Comparison of ENCODE assay signal across 23 cellular contexts in genomic region chrX:131918839-131919238, GRCh38.
"Had no signal": no experiment of that assay in that cellular context is flagged by ENCODE, and none has a peak within 500 bp of the region (broad histone marks: within the 10 kb centered on the region; RNA-seq: fewer than 3 reads in every experiment).

No MANE protein-coding gene starts in this region.

- H3K27ac Mint-ChIP-seq: IgD-negative memory B cell had no signal

- H3K4me3 Mint-ChIP-seq: IgD-negative memory B cell had no signal

- H3K36me3 Mint-ChIP-seq: IgD-negative memory B cell had no signal

- H3K4me3 ChIP-seq: MG63 had no signal

- FAIRE-seq: HTR-8/SVneo had no signal

- H3K27me3 ChIP-seq: MG63 had no signal

- DNase-seq: KBM-7, MG63, NCI-H1092, NCI-H1105 treated with DMSO at 0.1 percent for 48 hours, NCI-H1417 treated with DMSO at 0.1 percent for 48 hours, NCI-H146, NCI-H1694 treated with DMSO at 0.1 percent for 48 hours, NCI-H1930, NCI-H2081, NCI-H2107, NCI-H2171, NCI-H226, NCI-H446, NCI-H510A, NCI-H524 treated with DMSO at 0.1 percent for 48 hours, NCI-H69, NCI-H774, PC-3, SHP77, SK-N-SH had no signal

- H3K36me3 ChIP-seq: MG63 had no signal

- ATAC-seq: Panc1, PC-3 had no signal
